In genomic region chr2:190533175-190533967, GRCh38 we compare ENCODE assay signal across 8 cellular contexts. TPM values are rescaled to one million over a fixed set of nuclear protein-coding genes. Genes with fewer than 3 reads are reported as not detected.
DNase-seq lines count a peak whose midpoint lies in the region; ATAC-seq, FAIRE-seq and TF ChIP-seq lines count a peak whose summit lies in the region.

No MANE protein-coding gene starts in this region.

- TF ChIP-seq CTCF in C4-2B (conservative IDR thresholded peaks at IDR 0.05): no peak
- TF ChIP-seq CTCF in GM12878 (IDR thresholded peaks at IDR 0.05 in 2 of 3, conservative IDR thresholded peaks at IDR 0.05 in 1 of 3; ENCODE audit: control insufficient read depth in 2 of 3, extremely low read depth in 1 of 3, insufficient read depth in 1 of 3, low read depth in 3 of 3, low read length in 3 of 3): no peak
- TF ChIP-seq CTCF in mesothelial cell of epicardium (IDR thresholded peaks at IDR 0.05; ENCODE audit: unreplicated experiment): no peak

- CTCF ChIA-PET in GM12878 (lab: Yijun Ruan, JAX): interaction anchor here (0.6 to 3.1 kb wide), 11 partner anchors 22 to 414 kb away, joined by 3 to 32 read pairs (median 3); no protein-coding TSS in a partner anchor

- peaks cover 25% of the 10 kb centered on the region for H3K4me1 ChIP-seq in GM12878 (ENCODE audit: control insufficient read depth, insufficient read depth, low read length)

- H3K4me2 ChIP-seq in GM12878 (ENCODE audit: control insufficient read depth, insufficient read depth): peak overlapping the region; percentile 95

- POLR2A ChIA-PET in GM12878 (lab: Charles Lee): interaction anchor here (0.7 to 4.2 kb wide), 16 partner anchors 17 to 187 kb away, joined by 3 to 29 read pairs (median 4); no protein-coding TSS in a partner anchor

- H3K4me1 Mint-ChIP-seq in mesothelial cell of epicardium: peaks cover 65% of the 10 kb centered on the region

- RAD21 ChIA-PET in GM12878 (lab: Charles Lee; ENCODE audit: unreplicated experiment): interaction anchor here (0.7 to 5.8 kb wide), 25 partner anchors 8 to 486 kb away, joined by 3 to 38 read pairs (median 4); no protein-coding TSS in a partner anchor

- SMC1A ChIA-PET in GM12878 (lab: Charles Lee; ENCODE audit: uncharacterized antibody, unreplicated experiment): interaction anchor here (0.9 to 3.1 kb wide), 25 partner anchors 16 to 445 kb away, joined by 3 to 36 read pairs (median 5); no protein-coding TSS in a partner anchor

- H2AFZ ChIP-seq in GM12878 (ENCODE audit: control insufficient read depth, low read depth, low read length): peak overlapping the region; percentile 89

- H3K4me3 Mint-ChIP-seq in mesothelial cell of epicardium: peak overlapping the region; percentile 90

- H3K27me3 Mint-ChIP-seq in mesothelial cell of epicardium (ENCODE audit: low read depth): no peaks in the 10 kb centered on the region

- 2% methylated on average over 9 of the region's 10 CpGs for WGBS in GM12878 (ENCODE audit: insufficient coverage, insufficient replicate concordance, low lambda C conversion rate, missing lambda C conversion rate)

- no peaks in the 10 kb centered on the region for H4K20me1 ChIP-seq in GM12878 (ENCODE audit: control insufficient read depth, insufficient read depth)

- TSS peak; percentile 81 for BruUV-seq in GM12878 (replicated peaks; lab: Mats Ljungman, UMichigan)

- H3K4me3 ChIP-seq in GM12878: peak overlapping the region; percentile 88

- H3K27me3 ChIP-seq in GM12878 (replicated peaks in 1 of 2; ENCODE audit: control insufficient read depth in 2 of 2, insufficient read depth in 2 of 2, low read length in 1 of 2): no peaks in the 10 kb centered on the region

- TF ChIP-seq RAD21 in GM12878 (IDR thresholded peaks at IDR 0.05; ENCODE audit: insufficient read depth, low read depth, low read length): no peak

- TF ChIP-seq POLR2A in GM12878 (IDR thresholded peaks at IDR 0.05; ENCODE audit: low read depth, low read length): no peak

- intact Hi-C loops in GM12878 (cut with micrococcal nuclease; ENCODE audit: unreplicated experiment): loop anchor here (5.0 kb wide), 2 partner anchors 126 to 751 kb away; partner anchors contain the start of genes MFSD6, ORMDL1 and PMS1

- H3K9me3 ChIP-seq in GM12878 (replicated peaks; ENCODE audit: control insufficient read depth, insufficient read depth, low read length): peaks cover 10% of the 10 kb centered on the region

- FAIRE-seq in GM12878 (lab: Jason Lieb, UNC): no peak

- H3K27ac ChIP-seq in C4-2B: peak overlapping the region; percentile 91
- peak overlapping the region; percentile 97 for H3K27ac ChIP-seq in GM12878 (ENCODE audit: control insufficient read depth, insufficient read depth)

- in situ Hi-C loops in KBM-7 (cut with MboI; ENCODE audit: low pct_unique_long_range_greater_than_20kb, low sequenced_read_pairs): no loop called here
- in situ Hi-C loops in GM12878 (cut with MboI): no loop called here

- peak; percentile 36 for DNase-seq in KBM-7
- DNase-seq in GM12878 (ENCODE audit: low read depth, low spot score): no peak
- DNase-seq in mesothelial cell of epicardium (ENCODE audit: low spot score in 2 of 2, unreplicated experiment in 2 of 2): no peak
- no peak for DNase-seq in foreskin melanocyte
- no peak for DNase-seq in mesenteric fat pad (ENCODE audit: low spot score)
- DNase-seq in NCI-H510A treated with DMSO at 0.1 percent for 48 hours (lab: John Stamatoyannopoulos, UW): no peak

- peaks cover 9% of the 10 kb centered on the region for H3K9me3 Mint-ChIP-seq in mesothelial cell of epicardium

- peak overlapping the region; percentile 99 for H3K27ac Mint-ChIP-seq in mesothelial cell of epicardium

- TF ChIP-seq EP300 in GM12878 (IDR thresholded peaks at IDR 0.05; ENCODE audit: borderline replicate concordance in 1 of 2, control insufficient read depth in 1 of 2, low read depth in 2 of 2, low read length in 2 of 2): no peak

- H3K36me3 ChIP-seq in GM12878 (ENCODE audit: control insufficient read depth in 2 of 2, insufficient read depth in 2 of 2, low read length in 1 of 2): 0 out of 4 replicates have a peak, but pooled peaks cover 0 to 4% of the 10 kb centered on the region in 2 experiments

- peaks cover 53% of the 10 kb centered on the region for H3K79me2 ChIP-seq in GM12878 (ENCODE audit: control insufficient read depth, insufficient read depth, low read length)

- no peak; the same call in 2 of the 3 replicates for ATAC-seq in GM12878
- no peak for ATAC-seq in GM21786 (IDR thresholded peaks at IDR 0.05; ENCODE audit: unreplicated experiment)

- peak overlapping the region; percentile 93 for H3K9ac ChIP-seq in GM12878 (ENCODE audit: control insufficient read depth, insufficient read depth, low read length)

- peaks cover 19% of the 10 kb centered on the region for H3K36me3 Mint-ChIP-seq in mesothelial cell of epicardium

TF ChIP-seq in GM12878, 131 proteins besides CTCF, POLR2A, EP300 and RAD21 (continues in another document):
- TF ChIP-seq BHLHE40 (IDR thresholded peaks at IDR 0.05; ENCODE audit: borderline replicate concordance in 1 of 2, low read depth in 2 of 2, low read length in 1 of 2) (no peak), MTA2 (IDR thresholded peaks at IDR 0.05; ENCODE audit: low read depth) (no peak), CHD4 (IDR thresholded peaks at IDR 0.05) (no peak), SMARCA5 (IDR thresholded peaks at IDR 0.05) (no peak), MEF2A (IDR thresholded peaks at IDR 0.05; ENCODE audit: insufficient read depth, low read depth, low read length) (no peak), RFX5 (IDR thresholded peaks at IDR 0.05; ENCODE audit: low read depth, low read length) (no peak), ZNF384 (IDR thresholded peaks at IDR 0.05; ENCODE audit: borderline replicate concordance, low read depth, low read length) (no peak), NBN (IDR thresholded peaks at IDR 0.05) (0 out of 2 replicates have a peak, but pooled peaks have one; percentile 20), LARP7 (IDR thresholded peaks at IDR 0.05) (no peak), WRNIP1 (IDR thresholded peaks at IDR 0.05; ENCODE audit: borderline replicate concordance, low read depth, low read length) (no peak), ELK1 (IDR thresholded peaks at IDR 0.05; ENCODE audit: low read depth, low read length) (no peak), ZBTB33 (IDR thresholded peaks at IDR 0.05) (no peak), MEF2B (IDR thresholded peaks at IDR 0.05; ENCODE audit: partially characterized antibody, poor library complexity, severe bottlenecking) (no peak), USF1 (IDR thresholded peaks at IDR 0.05; ENCODE audit: borderline replicate concordance, extremely low read length, insufficient read depth, low read depth, low read length) (no peak), ATF7 (IDR thresholded peaks at IDR 0.05; ENCODE audit: low read depth) (peak; percentile 74), NFIC (IDR thresholded peaks at IDR 0.05; ENCODE audit: low read depth, low read length) (no peak), RB1 (IDR thresholded peaks at IDR 0.05; ENCODE audit: borderline replicate concordance) (no peak)

RNA-seq across cellular contexts. Expression of gene NEMP2, which starts 1.2 kb away (rescaled TPM):
- 35.7 and 37.8 TPM in 2 replicates for total RNA-seq in GM12878 (2013; cell fraction: nucleolus; rRNA removed)
- total RNA-seq in GM12878 (2014; rRNA removed) (7.9 and 12.6 TPM in 2 replicates), GM12878 (2014; rRNA removed; fragmentation: Illumina TruSeq; extraction: Trizol) (8.3 and 11.6 TPM in 2 replicates), GM12878 (2021) (10.4 and 12.6 TPM in 2 replicates), mesothelial cell of epicardium (17.6 to 21.1 TPM (median 18.9 TPM) in 3 replicates), mesenteric fat pad (6.5 TPM)
- 3.2 TPM for polyA plus RNA-seq in GM12878 (2011; ENCODE audit: low read depth)
- polyA plus RNA-seq in GM12878 (2011; rRNA removed) (12.9 and 19.0 TPM in 2 replicates), GM12878 (2014; fragmentation: Illumina TruSeq; extraction: Trizol) (7.6 and 9.7 TPM in 2 replicates), GM12878 (2014; fragmentation: Nextera tagmentation; extraction: Ambion mirVana) (1 to 10 TPM; 2.3 to 3.6 TPM), GM12878 (2014; rRNA removed) (6.5 and 7.0 TPM in 2 replicates), GM12878 (2016; fragmentation: Nextera tagmentation; extraction: Ambion mirVana) (10 to 100 TPM; 12.5 to 14.0 TPM)
- 6.1 and 6.5 TPM in 2 replicates for polyA plus RNA-seq in GM12878 (2011; cell fraction: cytosol; rRNA removed)
- 7.3 and 9.0 TPM in 2 replicates for polyA plus RNA-seq in GM12878 (2011; cell fraction: nucleus; rRNA removed)
- 4.9 and 7.1 TPM in 2 replicates for polyA plus RNA-seq in GM12878 (2012)
- 22.3 and 31.5 TPM in 2 replicates for polyA minus RNA-seq in GM12878 (2011; rRNA and poly(A)+ RNA removed)
- polyA minus RNA-seq in GM12878 (2011; cell fraction: cytosol; rRNA and poly(A)+ RNA removed): 7.4 and 10.7 TPM in 2 replicates
- 33.4 and 44.8 TPM in 2 replicates for polyA minus RNA-seq in GM12878 (2011; cell fraction: nucleus; rRNA and poly(A)+ RNA removed)
